Comparison of ENCODE assay signal across 16 cellular contexts in genomic region chr21:43881918-43882317, GRCh38. TPM values are rescaled to one million over a fixed set of nuclear protein-coding genes. Genes with fewer than 3 reads are reported as not detected.
DNase-seq lines count a peak whose midpoint lies in the region; ATAC-seq and TF ChIP-seq lines count a peak whose summit lies in the region.
"Had no signal": no experiment of that assay in that cellular context is flagged by ENCODE, and none has a peak within 500 bp of the region (broad histone marks: within the 10 kb centered on the region; RNA-seq: fewer than 3 reads in every experiment).

No MANE protein-coding gene starts in this region.

- H3K4me3 ChIP-seq in upper lobe of right lung (no peak overlapping the region), coronary artery (no peak overlapping the region)
- H3K4me3 ChIP-seq: GM23248 had no signal

- no peaks in the 10 kb centered on the region for H3K27me3 ChIP-seq in upper lobe of right lung

- peak; percentile 18 for DNase-seq in activated naive CD8-positive, alpha-beta T cell treated with anti-CD3 and anti-CD28 coated beads, Interleukin-2, amount 10 ng/mL, durations not matched to agents 7 days and 5 days
- no peak for DNase-seq in activated naive CD8-positive, alpha-beta T cell treated with anti-CD3 and anti-CD28 coated beads for 36 hours
- peak; percentile 62 for DNase-seq in mesenteric fat pad (ENCODE audit: low spot score)
- DNase-seq in upper lobe of right lung = peak; percentile 6
- DNase-seq in coronary artery (ENCODE audit: low spot score) = no peak
- DNase-seq: C1 segment of cervical spinal cord; Calu3; CD4-positive, alpha-beta memory T cell; COR-L47; DMS53; DMS79 treated with DMSO at 0.1 percent for 48 hours; GM23248; H7; HCEC 1CT had no signal

- intact Hi-C loops in upper lobe of right lung (cut with DNase I) = no loop called here

- no peak overlapping the region for H3K4me3 Mint-ChIP-seq in activated naive CD8-positive, alpha-beta T cell treated with anti-CD3 and anti-CD28 coated beads, Interleukin-2, amount 10 ng/mL, durations not matched to agents 7 days and 5 days
- H3K4me3 Mint-ChIP-seq in activated naive CD8-positive, alpha-beta T cell treated with anti-CD3 and anti-CD28 coated beads for 36 hours = no peak overlapping the region

- H3K27ac Mint-ChIP-seq in activated naive CD8-positive, alpha-beta T cell treated with anti-CD3 and anti-CD28 coated beads, Interleukin-2, amount 10 ng/mL, durations not matched to agents 7 days and 5 days = no peak overlapping the region
- no peak overlapping the region for H3K27ac Mint-ChIP-seq in activated naive CD8-positive, alpha-beta T cell treated with anti-CD3 and anti-CD28 coated beads for 36 hours

- H3K4me1 ChIP-seq in upper lobe of right lung = peaks cover 20% of the 10 kb centered on the region

- TF ChIP-seq CTCF in VCaP (conservative IDR thresholded peaks at IDR 0.05) (no peak), upper lobe of right lung (IDR thresholded peaks at IDR 0.05) (no peak), coronary artery (IDR thresholded peaks at IDR 0.05) (no peak)

- peaks cover 5% of the 10 kb centered on the region for H3K36me3 Mint-ChIP-seq in activated naive CD8-positive, alpha-beta T cell treated with anti-CD3 and anti-CD28 coated beads, Interleukin-2, amount 10 ng/mL, durations not matched to agents 7 days and 5 days
- peaks cover 16% of the 10 kb centered on the region for H3K36me3 Mint-ChIP-seq in activated naive CD8-positive, alpha-beta T cell treated with anti-CD3 and anti-CD28 coated beads for 36 hours

- peaks cover 41% of the 10 kb centered on the region for H3K4me1 Mint-ChIP-seq in activated naive CD8-positive, alpha-beta T cell treated with anti-CD3 and anti-CD28 coated beads, Interleukin-2, amount 10 ng/mL, durations not matched to agents 7 days and 5 days
- peaks cover 58% of the 10 kb centered on the region for H3K4me1 Mint-ChIP-seq in activated naive CD8-positive, alpha-beta T cell treated with anti-CD3 and anti-CD28 coated beads for 36 hours

- H3K9me3 ChIP-seq in upper lobe of right lung = no peaks in the 10 kb centered on the region

- POLR2A ChIA-PET in activated naive CD8-positive, alpha-beta T cell treated with anti-CD3 and anti-CD28 coated beads, Interleukin-2, amount 10 ng/mL, durations not matched to agents 7 days and 5 days (lab: Charles Lee) = no interaction called here

- no peak for ATAC-seq in activated naive CD8-positive, alpha-beta T cell treated with anti-CD3 and anti-CD28 coated beads, Interleukin-2, amount 10 ng/mL, durations not matched to agents 7 days and 5 days (ENCODE audit: low read depth)
- no peak for ATAC-seq in upper lobe of right lung
- no peak for ATAC-seq in HG02571 (IDR thresholded peaks at IDR 0.05; ENCODE audit: unreplicated experiment)

- H3K27me3 Mint-ChIP-seq in activated naive CD8-positive, alpha-beta T cell treated with anti-CD3 and anti-CD28 coated beads, Interleukin-2, amount 10 ng/mL, durations not matched to agents 7 days and 5 days = no peaks in the 10 kb centered on the region
- H3K27me3 Mint-ChIP-seq in activated naive CD8-positive, alpha-beta T cell treated with anti-CD3 and anti-CD28 coated beads for 36 hours = no peaks in the 10 kb centered on the region
- H3K27me3 Mint-ChIP-seq: CD4-positive, alpha-beta memory T cell had no signal

- no peaks in the 10 kb centered on the region for H3K9me3 Mint-ChIP-seq in activated naive CD8-positive, alpha-beta T cell treated with anti-CD3 and anti-CD28 coated beads, Interleukin-2, amount 10 ng/mL, durations not matched to agents 7 days and 5 days
- no peaks in the 10 kb centered on the region for H3K9me3 Mint-ChIP-seq in activated naive CD8-positive, alpha-beta T cell treated with anti-CD3 and anti-CD28 coated beads for 36 hours

- H3K27ac ChIP-seq in VCaP (peak overlapping the region; percentile 70), upper lobe of right lung (no peak overlapping the region), coronary artery (no peak overlapping the region)
- H3K27ac ChIP-seq: GM23248 had no signal

- H3K36me3 ChIP-seq in upper lobe of right lung = peaks cover 5% of the 10 kb centered on the region

RNA-seq across cellular contexts. Expression of gene AGPAT3, which starts 16.9 kb away (rescaled TPM):
- 10 to 100 TPM; 75.4 to 76.3 TPM for total RNA-seq in activated naive CD8-positive, alpha-beta T cell treated with anti-CD3 and anti-CD28 coated beads, Interleukin-2, amount 10 ng/mL, durations not matched to agents 7 days and 5 days
- total RNA-seq in activated naive CD8-positive, alpha-beta T cell treated with anti-CD3 and anti-CD28 coated beads for 36 hours = 10 to 100 TPM; 61.2 to 66.0 TPM
- 79.2 TPM for total RNA-seq in mesenteric fat pad
- total RNA-seq in upper lobe of right lung = 86.0 TPM

Comparison
In these comparisons a context has a peak if more than half of its experiments do, and no peak if none do; other contexts are left out.
1. DNase-seq: peak in activated naive CD8-positive, alpha-beta T cell treated with anti-CD3 and anti-CD28 coated beads, Interleukin-2, amount 10 ng/mL, durations not matched to agents 7 days and 5 days (single experiment), mesenteric fat pad (single experiment) and upper lobe of right lung (single experiment); none in activated naive CD8-positive, alpha-beta T cell treated with anti-CD3 and anti-CD28 coated beads for 36 hours (single experiment) and coronary artery (single experiment).